Comparison of ENCODE assay signal across 25 cellular contexts in the genomic region with DNA sequence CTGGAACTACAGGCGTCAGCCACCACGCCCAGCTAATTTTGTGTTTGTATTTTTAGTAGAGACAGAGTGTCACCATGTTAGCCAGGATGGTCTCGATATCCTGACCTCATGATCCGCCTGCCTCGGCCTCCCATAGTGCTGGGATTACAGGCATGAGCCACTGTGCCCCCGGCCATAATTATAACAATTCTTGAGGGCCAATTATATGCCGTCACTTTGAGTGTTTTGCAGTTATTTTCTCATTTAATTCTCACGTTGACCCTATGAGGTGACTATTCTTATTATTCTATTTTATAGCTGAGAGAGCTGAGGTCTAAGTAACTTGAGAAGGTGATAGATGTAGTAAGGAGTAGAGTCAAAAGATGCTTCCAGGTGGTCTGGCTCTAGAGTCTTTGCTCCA.
"Had no signal": no experiment of that assay in that cellular context is flagged by ENCODE, and none has a peak within 500 bp of the region (broad histone marks: within the 10 kb centered on the region; RNA-seq: fewer than 3 reads in every experiment).

No MANE protein-coding gene starts in this region.

- H3K9me3 ChIP-seq: MG63, SJSA1 had no signal

- H3K27ac ChIP-seq: SJSA1, SK-N-MC had no signal

- H3K27me3 ChIP-seq: MG63, SJSA1 had no signal

- FAIRE-seq: HepG2, RCC 7860 had no signal

- H3K4me1 ChIP-seq: SJSA1 had no signal

- DNase-seq: IMR-90, Karpas-422, KG1, MG63, NCI-H1092, NCI-H1105 treated with DMSO at 0.1 percent for 48 hours, NCI-H1417 treated with DMSO at 0.1 percent for 48 hours, NCI-H146, NCI-H1694 treated with DMSO at 0.1 percent for 48 hours, NCI-H1930, NCI-H2081, NCI-H2107, NCI-H2171 treated with DMSO at 0.1 percent for 48 hours, NCI-H226, NCI-H446, NCI-H510A, NCI-H524 treated with DMSO at 0.1 percent for 48 hours, NCI-H774, Right ventricle myocardium superior, RPMI8226, SIG-M5 had no signal

- H3K4me3 ChIP-seq: MG63, SJSA1, SK-N-MC had no signal

- H3K36me3 ChIP-seq: MG63, SJSA1 had no signal

- ATAC-seq: HepG2 had no signal
